ENCODE assay signal across 1 cellular context in genomic region chr2:129757915-129758421, GRCh38.
TF ChIP-seq lines count a peak whose summit lies in the region.

No MANE protein-coding gene starts in this region.

TF ChIP-seq in HepG2, 621 proteins besides CTCF, POLR2A, EP300 and RAD21 (continued from another document):
- TF ChIP-seq, protein P1, sequence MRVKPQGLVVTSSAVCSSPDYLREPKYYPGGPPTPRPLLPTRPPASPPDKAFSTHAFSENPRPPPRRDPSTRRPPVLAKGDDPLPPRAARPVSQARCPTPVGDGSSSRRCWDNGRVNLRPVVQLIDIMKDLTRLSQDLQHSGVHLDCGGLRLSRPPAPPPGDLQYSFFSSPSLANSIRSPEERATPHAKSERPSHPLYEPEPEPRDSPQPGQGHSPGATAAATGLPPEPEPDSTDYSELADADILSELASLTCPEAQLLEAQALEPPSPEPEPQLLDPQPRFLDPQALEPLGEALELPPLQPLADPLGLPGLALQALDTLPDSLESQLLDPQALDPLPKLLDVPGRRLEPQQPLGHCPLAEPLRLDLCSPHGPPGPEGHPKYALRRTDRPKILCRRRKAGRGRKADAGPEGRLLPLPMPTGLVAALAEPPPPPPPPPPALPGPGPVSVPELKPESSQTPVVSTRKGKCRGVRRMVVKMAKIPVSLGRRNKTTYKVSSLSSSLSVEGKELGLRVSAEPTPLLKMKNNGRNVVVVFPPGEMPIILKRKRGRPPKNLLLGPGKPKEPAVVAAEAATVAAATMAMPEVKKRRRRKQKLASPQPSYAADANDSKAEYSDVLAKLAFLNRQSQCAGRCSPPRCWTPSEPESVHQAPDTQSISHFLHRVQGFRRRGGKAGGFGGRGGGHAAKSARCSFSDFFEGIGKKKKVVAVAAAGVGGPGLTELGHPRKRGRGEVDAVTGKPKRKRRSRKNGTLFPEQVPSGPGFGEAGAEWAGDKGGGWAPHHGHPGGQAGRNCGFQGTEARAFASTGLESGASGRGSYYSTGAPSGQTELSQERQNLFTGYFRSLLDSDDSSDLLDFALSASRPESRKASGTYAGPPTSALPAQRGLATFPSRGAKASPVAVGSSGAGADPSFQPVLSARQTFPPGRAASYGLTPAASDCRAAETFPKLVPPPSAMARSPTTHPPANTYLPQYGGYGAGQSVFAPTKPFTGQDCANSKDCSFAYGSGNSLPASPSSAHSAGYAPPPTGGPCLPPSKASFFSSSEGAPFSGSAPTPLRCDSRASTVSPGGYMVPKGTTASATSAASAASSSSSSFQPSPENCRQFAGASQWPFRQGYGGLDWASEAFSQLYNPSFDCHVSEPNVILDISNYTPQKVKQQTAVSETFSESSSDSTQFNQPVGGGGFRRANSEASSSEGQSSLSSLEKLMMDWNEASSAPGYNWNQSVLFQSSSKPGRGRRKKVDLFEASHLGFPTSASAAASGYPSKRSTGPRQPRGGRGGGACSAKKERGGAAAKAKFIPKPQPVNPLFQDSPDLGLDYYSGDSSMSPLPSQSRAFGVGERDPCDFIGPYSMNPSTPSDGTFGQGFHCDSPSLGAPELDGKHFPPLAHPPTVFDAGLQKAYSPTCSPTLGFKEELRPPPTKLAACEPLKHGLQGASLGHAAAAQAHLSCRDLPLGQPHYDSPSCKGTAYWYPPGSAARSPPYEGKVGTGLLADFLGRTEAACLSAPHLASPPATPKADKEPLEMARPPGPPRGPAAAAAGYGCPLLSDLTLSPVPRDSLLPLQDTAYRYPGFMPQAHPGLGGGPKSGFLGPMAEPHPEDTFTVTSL (CRISPR knock-in tag; IDR thresholded peaks at IDR 0.05; ENCODE audit: borderline replicate concordance): no peak
- TF ChIP-seq ZC3H13 (CRISPR knock-in tag; IDR thresholded peaks at IDR 0.05) (no peak), FOXM1 (CRISPR knock-in tag; IDR thresholded peaks at IDR 0.05) (no peak), RNF219 (CRISPR knock-in tag; IDR thresholded peaks at IDR 0.05) (no peak), IRF1 (CRISPR knock-in tag; IDR thresholded peaks at IDR 0.05; ENCODE audit: low read depth) (no peak), ZNF780A (CRISPR knock-in tag; IDR thresholded peaks at IDR 0.05) (no peak), ZFP36L2 (CRISPR knock-in tag; IDR thresholded peaks at IDR 0.05) (no peak), NFE2 (CRISPR knock-in tag; IDR thresholded peaks at IDR 0.05) (no peak), SNAI1 (CRISPR knock-in tag; IDR thresholded peaks at IDR 0.05; ENCODE audit: borderline replicate concordance) (no peak), ZFAT (CRISPR knock-in tag; conservative IDR thresholded peaks at IDR 0.05) (no peak), EHMT2 (IDR thresholded peaks at IDR 0.05; ENCODE audit: borderline replicate concordance, low read depth, low read length) (no peak), ETV6 (CRISPR knock-in tag; conservative IDR thresholded peaks at IDR 0.05) (no peak), FLYWCH1 (CRISPR knock-in tag; IDR thresholded peaks at IDR 0.05) (no peak), MYNN (CRISPR knock-in tag; IDR thresholded peaks at IDR 0.05; ENCODE audit: low read depth) (no peak), ATF7 (IDR thresholded peaks at IDR 0.05) (no peak), ATF7 (CRISPR knock-in tag; IDR thresholded peaks at IDR 0.05) (no peak)
- TF ChIP-seq, protein P2, sequence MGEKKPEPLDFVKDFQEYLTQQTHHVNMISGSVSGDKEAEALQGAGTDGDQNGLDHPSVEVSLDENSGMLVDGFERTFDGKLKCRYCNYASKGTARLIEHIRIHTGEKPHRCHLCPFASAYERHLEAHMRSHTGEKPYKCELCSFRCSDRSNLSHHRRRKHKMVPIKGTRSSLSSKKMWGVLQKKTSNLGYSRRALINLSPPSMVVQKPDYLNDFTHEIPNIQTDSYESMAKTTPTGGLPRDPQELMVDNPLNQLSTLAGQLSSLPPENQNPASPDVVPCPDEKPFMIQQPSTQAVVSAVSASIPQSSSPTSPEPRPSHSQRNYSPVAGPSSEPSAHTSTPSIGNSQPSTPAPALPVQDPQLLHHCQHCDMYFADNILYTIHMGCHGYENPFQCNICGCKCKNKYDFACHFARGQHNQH (CRISPR knock-in tag; IDR thresholded peaks at IDR 0.05): no peak
- TF ChIP-seq, protein P3, sequence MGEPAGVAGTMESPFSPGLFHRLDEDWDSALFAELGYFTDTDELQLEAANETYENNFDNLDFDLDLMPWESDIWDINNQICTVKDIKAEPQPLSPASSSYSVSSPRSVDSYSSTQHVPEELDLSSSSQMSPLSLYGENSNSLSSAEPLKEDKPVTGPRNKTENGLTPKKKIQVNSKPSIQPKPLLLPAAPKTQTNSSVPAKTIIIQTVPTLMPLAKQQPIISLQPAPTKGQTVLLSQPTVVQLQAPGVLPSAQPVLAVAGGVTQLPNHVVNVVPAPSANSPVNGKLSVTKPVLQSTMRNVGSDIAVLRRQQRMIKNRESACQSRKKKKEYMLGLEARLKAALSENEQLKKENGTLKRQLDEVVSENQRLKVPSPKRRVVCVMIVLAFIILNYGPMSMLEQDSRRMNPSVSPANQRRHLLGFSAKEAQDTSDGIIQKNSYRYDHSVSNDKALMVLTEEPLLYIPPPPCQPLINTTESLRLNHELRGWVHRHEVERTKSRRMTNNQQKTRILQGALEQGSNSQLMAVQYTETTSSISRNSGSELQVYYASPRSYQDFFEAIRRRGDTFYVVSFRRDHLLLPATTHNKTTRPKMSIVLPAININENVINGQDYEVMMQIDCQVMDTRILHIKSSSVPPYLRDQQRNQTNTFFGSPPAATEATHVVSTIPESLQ (CRISPR knock-in tag; conservative IDR thresholded peaks at IDR 0.05): no peak
